12 cellular contexts compared by ENCODE assay signal in genomic region chr3:171183042-171183441, GRCh38.
A peak's percentile ranks its signal among the peaks of the same experiment; 100 is the strongest.
DNase-seq lines count a peak whose midpoint lies in the region; ATAC-seq, FAIRE-seq and TF ChIP-seq lines count a peak whose summit lies in the region.
"Had no signal": no experiment of that assay in that cellular context is flagged by ENCODE, and none has a peak within 500 bp of the region (broad histone marks: within the 10 kb centered on the region; RNA-seq: fewer than 3 reads in every experiment).

No MANE protein-coding gene starts in this region.

- no peak for FAIRE-seq in GM12892 (lab: Jason Lieb, UNC)

- DNase-seq in 8988T, result peak; percentile 21
- no peak for DNase-seq in HFF-Myc (ENCODE audit: extremely low read depth, low read depth)
- peak; percentile 74 for DNase-seq in inferior parietal cortex (ENCODE audit: extremely low spot score)
- DNase-seq in COLO668 (lab: John Stamatoyannopoulos, UW; ENCODE audit: unreplicated experiment), result no peak
- no peak for DNase-seq in GM12892 (ENCODE audit: insufficient read length)
- DNase-seq in stimulated activated CD4-positive, alpha-beta T cell treated with anti-CD3 and anti-CD28 coated beads, Interleukin-1b, Interleukin-23, amount 100 ng/mL, for 48 hours, result no peak
- DNase-seq: activated CD4-positive, alpha-beta T cell treated with anti-CD3 and anti-CD28 coated beads for 36 hours; NCI-H2171 treated with DMSO at 0.1 percent for 48 hours; stimulated activated CD4-positive, alpha-beta T cell treated with anti-CD3 and anti-CD28 coated beads, Interleukin-4, amount 100 ng/mL, for 4 hours had no signal

- no peak for ATAC-seq in HG03521 (IDR thresholded peaks at IDR 0.05; ENCODE audit: unreplicated experiment)
- ATAC-seq: activated CD4-positive, alpha-beta T cell treated with anti-CD3 and anti-CD28 coated beads for 36 hours had no signal

- H3K4me3 ChIP-seq in HFF-Myc (replicated peaks; ENCODE audit: low read depth, low read length), result no peak overlapping the region
- H3K4me3 ChIP-seq: coronary artery had no signal

- no peak overlapping the region for H3K27ac ChIP-seq in VCaP
- H3K27ac ChIP-seq: coronary artery had no signal

- TF ChIP-seq CTCF in HFF-Myc (IDR thresholded peaks at IDR 0.05; ENCODE audit: low read depth, low read length, missing control alignments), result peak; percentile 27
- peak; percentile 25 for TF ChIP-seq CTCF in VCaP (conservative IDR thresholded peaks at IDR 0.05)

- no peak for TF ChIP-seq POLR2A in GM12892 (IDR thresholded peaks at IDR 0.05; ENCODE audit: low read depth, low read length)

Comparison
In these comparisons a context has a peak if more than half of its experiments do, and no peak if none do; other contexts are left out.
1. DNase-seq: peak in 8988T (single experiment) and inferior parietal cortex (single experiment); none in HFF-Myc (single experiment), COLO668 (single experiment), GM12892 (single experiment) and stimulated activated CD4-positive, alpha-beta T cell treated with anti-CD3 and anti-CD28 coated beads, Interleukin-1b, Interleukin-23, amount 100 ng/mL, for 48 hours (single experiment).